In genomic region chr15:93982226-93982641, GRCh38 we compare ENCODE assay signal across 23 cellular contexts.
DNase-seq lines count a peak whose midpoint lies in the region; ATAC-seq and TF ChIP-seq lines count a peak whose summit lies in the region.
"Had no signal": no experiment of that assay in that cellular context is flagged by ENCODE, and none has a peak within 500 bp of the region (broad histone marks: within the 10 kb centered on the region; RNA-seq: fewer than 3 reads in every experiment).

No MANE protein-coding gene starts in this region.

- H3K4me2 ChIP-seq in neural progenitor cell: peak overlapping the region; percentile 51

- H3K9me3 ChIP-seq in neural progenitor cell (ENCODE audit: low read depth): no peaks in the 10 kb centered on the region
- no peaks in the 10 kb centered on the region for H3K9me3 ChIP-seq in uterus
- H3K9me3 ChIP-seq: neutrophil had no signal

- H3K27ac ChIP-seq in neural progenitor cell (no peak overlapping the region), uterus (peak overlapping the region; percentile 62 to 63)
- H3K27ac ChIP-seq: 22Rv1, foreskin keratinocyte, GM23248, neutrophil had no signal

- H3K9ac ChIP-seq in neural progenitor cell: no peak overlapping the region
- H3K9ac ChIP-seq: GM23248 had no signal

- peaks cover 19% of the 10 kb centered on the region for H3K4me1 Mint-ChIP-seq in neural progenitor cell
- H3K4me1 Mint-ChIP-seq in glutamatergic neuron (ENCODE audit: low read depth, unreplicated experiment): peaks cover 21% of the 10 kb centered on the region

- no peaks in the 10 kb centered on the region for H3K36me3 Mint-ChIP-seq in neural progenitor cell
- H3K36me3 Mint-ChIP-seq in glutamatergic neuron (ENCODE audit: unreplicated experiment): peaks cover under 1% of the 10 kb centered on the region
- H3K36me3 Mint-ChIP-seq: stimulated activated naive B cell treated with anti-CD40 and anti-IgM and Interleukin-4, amounts not matched to agents 10 μg/mL and 1 μg/mL and 100 μg/mL, for 72 hours had no signal

- H3K27me3 ChIP-seq in neural progenitor cell (no peaks in the 10 kb centered on the region), uterus (no peaks in the 10 kb centered on the region)
- H3K27me3 ChIP-seq: foreskin keratinocyte had no signal

- no peaks in the 10 kb centered on the region for H3K36me3 ChIP-seq in neural progenitor cell
- H3K36me3 ChIP-seq in uterus: no peaks in the 10 kb centered on the region
- H3K36me3 ChIP-seq: neutrophil had no signal

- DNase-seq in NCI-H1105 treated with DMSO at 0.1 percent for 48 hours (lab: John Stamatoyannopoulos, UW) (peak; percentile 13), NCI-H1105 (lab: John Stamatoyannopoulos, UW) (no peak), Right ventricle myocardium superior (peak; percentile 59), neural progenitor cell (ENCODE audit: low spot score) (no peak), uterus (peak; percentile 58 to 74), glutamatergic neuron (no peak)
- DNase-seq: activated CD4-positive, alpha-beta T cell treated with anti-CD3 and anti-CD28 coated beads, Interleukin-2, amount 10 ng/mL, durations not matched to agents 7 days and 5 days; activated CD8-positive, alpha-beta memory T cell treated with anti-CD3 and anti-CD28 coated beads, Interleukin-2, amount 50 U/mL, for 48 hours; cerebellar nuclear complex; foreskin keratinocyte; GM23248; KG1; kidney glomerular epithelial cell; midbrain; NCI-H2029; NCI-H446 treated with DMSO at 0.1 percent for 48 hours; stimulated activated naive B cell treated with anti-CD40 and anti-IgM and Interleukin-4, amounts not matched to agents 10 μg/mL and 1 μg/mL and 100 μg/mL, for 72 hours; trophoblast cell had no signal

- H3K4me1 ChIP-seq in neural progenitor cell (peaks cover 39% of the 10 kb centered on the region), uterus (no peaks in the 10 kb centered on the region)
- H3K4me1 ChIP-seq: foreskin keratinocyte had no signal

- H3K4me3 Mint-ChIP-seq in neural progenitor cell (no peak overlapping the region), glutamatergic neuron (ENCODE audit: unreplicated experiment) (no peak overlapping the region)
- H3K4me3 Mint-ChIP-seq: activated CD4-positive, alpha-beta T cell treated with anti-CD3 and anti-CD28 coated beads, Interleukin-2, amount 10 ng/mL, durations not matched to agents 7 days and 5 days; B cell; stimulated activated naive B cell treated with anti-CD40 and anti-IgM and Interleukin-4, amounts not matched to agents 10 μg/mL and 1 μg/mL and 100 μg/mL, for 72 hours had no signal

- TF ChIP-seq CTCF in neural progenitor cell (IDR thresholded peaks at IDR 0.05) (no peak), uterus (IDR thresholded peaks at IDR 0.05) (no peak), glutamatergic neuron (IDR thresholded peaks at IDR 0.05; ENCODE audit: partially characterized antibody, unreplicated experiment) (no peak)

- H3K79me2 ChIP-seq in neural progenitor cell (ENCODE audit: low read depth): no peaks in the 10 kb centered on the region

- no peaks in the 10 kb centered on the region for H3K9me3 Mint-ChIP-seq in neural progenitor cell
- peaks cover 10% of the 10 kb centered on the region for H3K9me3 Mint-ChIP-seq in glutamatergic neuron (ENCODE audit: unreplicated experiment)
- H3K9me3 Mint-ChIP-seq: activated CD4-positive, alpha-beta T cell treated with anti-CD3 and anti-CD28 coated beads, Interleukin-2, amount 10 ng/mL, durations not matched to agents 7 days and 5 days; stimulated activated naive B cell treated with anti-CD40 and anti-IgM and Interleukin-4, amounts not matched to agents 10 μg/mL and 1 μg/mL and 100 μg/mL, for 72 hours had no signal

- intact Hi-C loops in Right ventricle myocardium superior (cut with DNase I): loop anchor here (5.0 kb wide), 1 partner anchor 945 kb away; no protein-coding TSS in a partner anchor
- intact Hi-C loops in uterus (cut with DNase I; ENCODE audit: low total_unique reads): no loop called here

- no peaks in the 10 kb centered on the region for H4K20me1 ChIP-seq in neural progenitor cell (ENCODE audit: low read depth)

- no peak overlapping the region for H2AFZ ChIP-seq in neural progenitor cell (replicated peaks)
- H2AFZ ChIP-seq: GM23248 had no signal

- H3K4me3 ChIP-seq in neural progenitor cell (no peak overlapping the region), uterus (no peak overlapping the region)
- H3K4me3 ChIP-seq: GM23248 had no signal

- peak; percentile 81 for ATAC-seq in Right ventricle myocardium superior (ENCODE audit: poor library complexity)
- ATAC-seq in GM21786 (IDR thresholded peaks at IDR 0.05; ENCODE audit: unreplicated experiment): no peak
- ATAC-seq in GM21381 (IDR thresholded peaks at IDR 0.05; ENCODE audit: unreplicated experiment): no peak
- ATAC-seq: foreskin keratinocyte; stimulated activated naive B cell treated with anti-CD40 and anti-IgM and Interleukin-4, amounts not matched to agents 10 μg/mL and 1 μg/mL and 100 μg/mL, for 72 hours had no signal

- no peak overlapping the region for H3K27ac Mint-ChIP-seq in neural progenitor cell
- H3K27ac Mint-ChIP-seq in glutamatergic neuron (ENCODE audit: unreplicated experiment): no peak overlapping the region
- H3K27ac Mint-ChIP-seq: activated CD4-positive, alpha-beta T cell treated with anti-CD3 and anti-CD28 coated beads, Interleukin-2, amount 10 ng/mL, durations not matched to agents 7 days and 5 days; B cell; stimulated activated naive B cell treated with anti-CD40 and anti-IgM and Interleukin-4, amounts not matched to agents 10 μg/mL and 1 μg/mL and 100 μg/mL, for 72 hours had no signal

- no peak for TF ChIP-seq POLR2A in uterus (IDR thresholded peaks at IDR 0.05)

- peaks cover 3% of the 10 kb centered on the region for H3F3A ChIP-seq in neural progenitor cell (ENCODE audit: low read depth)

- H3K27me3 Mint-ChIP-seq in neural progenitor cell (ENCODE audit: insufficient read depth, low read depth) (no peaks in the 10 kb centered on the region), glutamatergic neuron (ENCODE audit: unreplicated experiment) (no peaks in the 10 kb centered on the region)

Comparison
In these comparisons a context has a peak if more than half of its experiments do, and no peak if none do; other contexts are left out.
1. DNase-seq: peak in NCI-H1105 treated with DMSO at 0.1 percent for 48 hours (single experiment), Right ventricle myocardium superior (single experiment) and uterus (2 of 2); none in NCI-H1105 (single experiment), neural progenitor cell (single experiment) and glutamatergic neuron (single experiment).